In genomic region chr5:81633471-81633870, GRCh38 we compare ENCODE assay signal across 20 cellular contexts.
"Had no signal": no experiment of that assay in that cellular context is flagged by ENCODE, and none has a peak within 500 bp of the region (broad histone marks: within the 10 kb centered on the region; RNA-seq: fewer than 3 reads in every experiment).

No MANE protein-coding gene starts in this region.

- H3K27me3 ChIP-seq: body of pancreas, esophagus muscularis mucosa, heart right ventricle, thyroid gland had no signal

- ATAC-seq: body of pancreas, heart right ventricle had no signal

- H3K36me3 ChIP-seq: thyroid gland had no signal

- H3K4me3 ChIP-seq: body of pancreas, esophagus muscularis mucosa, heart right ventricle, left ventricle myocardium inferior, thyroid gland had no signal

- FAIRE-seq: endothelial cell of umbilical vein had no signal

- H3K27ac ChIP-seq: body of pancreas, esophagus muscularis mucosa, heart right ventricle, left ventricle myocardium inferior, thyroid gland had no signal

- H3K9me3 ChIP-seq: body of pancreas, esophagus muscularis mucosa, heart right ventricle, left ventricle myocardium inferior, thyroid gland had no signal

- H3K4me1 ChIP-seq: body of pancreas, left ventricle myocardium inferior, thyroid gland had no signal

- DNase-seq: activated CD4-positive, alpha-beta T cell treated with anti-CD3 and anti-CD28 coated beads, Interleukin-2, amount 50 U/mL, for 48 hours; activated CD4-positive, CD25-positive, alpha-beta regulatory T cell treated with anti-CD3 and anti-CD28 coated beads, Interleukin-2, amount 50 U/mL, for 72 hours; activated naive CD4-positive, alpha-beta T cell treated with Interleukin-2 at 50 U/mL for 16 hours; activated naive CD8-positive, alpha-beta T cell treated with anti-CD3 and anti-CD28 coated beads, Interleukin-2, amount 10 ng/mL, durations not matched to agents 7 days and 5 days; activated T-cell treated with anti-CD3 and anti-CD28 coated beads for 4 hours; amygdala; body of pancreas; dermis blood vessel endothelial cell; effector memory CD4-positive, alpha-beta T cell; heart right ventricle; left ventricle myocardium inferior; mammary epithelial cell; nephron progenitor cell; nucleus accumbens; posterior cingulate gyrus; retina; stimulated activated naive B cell treated with anti-CD40 and anti-IgM and Interleukin-4, amounts not matched to agents 10 μg/mL and 1 μg/mL and 100 μg/mL, for 72 hours; thyroid gland had no signal
